Comparison of ENCODE assay signal across 9 cellular contexts in genomic region chr4:139227729-139228404, GRCh38. TPM values are rescaled to one million over a fixed set of nuclear protein-coding genes. Genes with fewer than 3 reads are reported as not detected.
DNase-seq lines count a peak whose midpoint lies in the region; ATAC-seq, FAIRE-seq and TF ChIP-seq lines count a peak whose summit lies in the region.
"Had no signal": no experiment of that assay in that cellular context is flagged by ENCODE, and none has a peak within 500 bp of the region (broad histone marks: within the 10 kb centered on the region; RNA-seq: fewer than 3 reads in every experiment).

No MANE protein-coding gene starts in this region.

- no peaks in the 10 kb centered on the region for H3K79me2 ChIP-seq in keratinocyte (ENCODE audit: control insufficient read depth, insufficient read depth, low read length)

- H3K36me3 ChIP-seq in Panc1 (ENCODE audit: control insufficient read depth, insufficient read depth, low read length) (no peaks in the 10 kb centered on the region), keratinocyte (ENCODE audit: control insufficient read depth in 2 of 2, extremely low read depth in 1 of 2, insufficient read depth in 2 of 2, low read length in 2 of 2) (no peaks in the 10 kb centered on the region)

- FAIRE-seq in keratinocyte (lab: Jason Lieb, UNC) = no peak

- H3K4me2 ChIP-seq in keratinocyte (ENCODE audit: control insufficient read depth, extremely low read depth, insufficient read depth, low read depth, low read length) = no peak overlapping the region

- no peak overlapping the region for H3K4me3 ChIP-seq in Panc1 (ENCODE audit: low read depth in 2 of 2, low read length in 2 of 2)
- H3K4me3 ChIP-seq in keratinocyte (ENCODE audit: control insufficient read depth in 2 of 3, extremely low read depth in 1 of 3, insufficient read depth in 2 of 3, low read depth in 1 of 3, low read length in 3 of 3) = no peak overlapping the region

- TF ChIP-seq CTCF in Panc1 (IDR thresholded peaks at IDR 0.05) (peak; percentile 5; the same call in 1 of the 2 replicates), keratinocyte (optimal IDR thresholded peaks at IDR 0.05 in 1 of 3, IDR thresholded peaks at IDR 0.05 in 1 of 3, conservative IDR thresholded peaks at IDR 0.05 in 1 of 3; ENCODE audit: extremely low read depth in 1 of 3, insufficient read depth in 2 of 3, low read length in 3 of 3) (peak; percentile 30 to 55 (median 54))

- POLR2A ChIA-PET in Panc1 (lab: Charles Lee) = no interaction called here
- POLR2A ChIA-PET in activated CD4-positive, alpha-beta memory T cell treated with anti-CD3 and anti-CD28 coated beads, Interleukin-2, amount 10 ng/mL, durations not matched to agents 7 days and 5 days (lab: Charles Lee) = no interaction called here

- H3K27me3 ChIP-seq in Panc1 (ENCODE audit: control insufficient read depth, insufficient read depth, low read length) = no peaks in the 10 kb centered on the region
- no peaks in the 10 kb centered on the region for H3K27me3 ChIP-seq in keratinocyte (ENCODE audit: control insufficient read depth, extremely low read depth, insufficient read depth, low read length)

- no peaks in the 10 kb centered on the region for H3K9me1 ChIP-seq in keratinocyte (ENCODE audit: control insufficient read depth, extremely low read depth, insufficient read depth, low read length)

- H3K9me3 ChIP-seq in Panc1 (ENCODE audit: control insufficient read depth, insufficient read depth, low read depth, low read length) = no peaks in the 10 kb centered on the region
- H3K9me3 ChIP-seq in keratinocyte (ENCODE audit: control insufficient read depth, low read depth, low read length) = no peaks in the 10 kb centered on the region

- H3K9me3 Mint-ChIP-seq in activated CD4-positive, alpha-beta memory T cell treated with anti-CD3 and anti-CD28 coated beads, Interleukin-2, amount 10 ng/mL, durations not matched to agents 7 days and 5 days = no peaks in the 10 kb centered on the region

- no peaks in the 10 kb centered on the region for H3K27me3 Mint-ChIP-seq in activated CD4-positive, alpha-beta memory T cell treated with anti-CD3 and anti-CD28 coated beads, Interleukin-2, amount 10 ng/mL, durations not matched to agents 7 days and 5 days

- H3K9ac ChIP-seq in keratinocyte (ENCODE audit: control insufficient read depth, extremely low read depth, insufficient read depth, low read length) = no peak overlapping the region

- peak; percentile 55 for ATAC-seq in GM21619 (IDR thresholded peaks at IDR 0.05; ENCODE audit: unreplicated experiment)
- ATAC-seq in Panc1 = no peak; the same call in 1 of the 2 replicates
- ATAC-seq in HG03439 (IDR thresholded peaks at IDR 0.05; ENCODE audit: unreplicated experiment) = no peak

- CTCF ChIA-PET in Panc1 (lab: Charles Lee) = no interaction called here
- CTCF ChIA-PET in activated CD4-positive, alpha-beta memory T cell treated with anti-CD3 and anti-CD28 coated beads, Interleukin-2, amount 10 ng/mL, durations not matched to agents 7 days and 5 days (lab: Charles Lee) = interaction anchor here (0.8 to 3.2 kb wide), 11 partner anchors 9 to 198 kb away, joined by 3 to 21 read pairs (median 4); partner anchors contain the start of genes MGARP and NAA15

- no peak overlapping the region for H3K4me3 Mint-ChIP-seq in activated CD4-positive, alpha-beta memory T cell treated with anti-CD3 and anti-CD28 coated beads, Interleukin-2, amount 10 ng/mL, durations not matched to agents 7 days and 5 days

- H3K4me1 ChIP-seq in Panc1 (ENCODE audit: control insufficient read depth, insufficient read depth, low read length) = no peaks in the 10 kb centered on the region
- H3K4me1 ChIP-seq in keratinocyte (ENCODE audit: control insufficient read depth, extremely low read depth, insufficient read depth, low read length) = peaks cover 12% of the 10 kb centered on the region

- dilution Hi-C loops in keratinocyte (cut with MboI; ENCODE audit: extremely low pct_ligation_motif_present, low sequenced_read_pairs) = no loop called here

- no peak overlapping the region for H3K27ac Mint-ChIP-seq in activated CD4-positive, alpha-beta memory T cell treated with anti-CD3 and anti-CD28 coated beads, Interleukin-2, amount 10 ng/mL, durations not matched to agents 7 days and 5 days

- peaks cover 8% of the 10 kb centered on the region for H3K4me1 Mint-ChIP-seq in activated CD4-positive, alpha-beta memory T cell treated with anti-CD3 and anti-CD28 coated beads, Interleukin-2, amount 10 ng/mL, durations not matched to agents 7 days and 5 days

- H2AFZ ChIP-seq in keratinocyte (ENCODE audit: control insufficient read depth, low read length) = peak overlapping the region; percentile 80

- in situ Hi-C loops in Panc1 (cut with HindIII; ENCODE audit: low pct_unique_long_range_greater_than_20kb, low sequenced_read_pairs) = no loop called here

- H4K20me1 ChIP-seq in keratinocyte (ENCODE audit: control insufficient read depth, extremely low read depth, insufficient read depth, low read length) = no peaks in the 10 kb centered on the region

- BruUV-seq in Panc1 (replicated peaks; lab: Mats Ljungman, UMichigan) = no TSS peak

- intact Hi-C loops in Panc1 (cut with micrococcal nuclease; ENCODE audit: unreplicated experiment) = loop anchor here (10.0 kb wide), 1 partner anchor 47 kb away; no protein-coding TSS in a partner anchor

- H3K27ac ChIP-seq in Panc1 (ENCODE audit: low read length) = no peak overlapping the region
- no peak overlapping the region for H3K27ac ChIP-seq in keratinocyte (ENCODE audit: control insufficient read depth, insufficient read depth, low read length)

- no peaks in the 10 kb centered on the region for H3K36me3 Mint-ChIP-seq in activated CD4-positive, alpha-beta memory T cell treated with anti-CD3 and anti-CD28 coated beads, Interleukin-2, amount 10 ng/mL, durations not matched to agents 7 days and 5 days (ENCODE audit: low read depth)

- DNase-seq in GF-D8 (lab: John Stamatoyannopoulos, UW) (peak; percentile 22), Panc1 (ENCODE audit: low read depth, low spot score) (no peak), keratinocyte (ENCODE audit: low read depth, low spot score) (no peak), HPDE6-E6E7 (ENCODE audit: extremely low spot score) (no peak)
- DNase-seq in stimulated activated CD4-positive, alpha-beta T cell treated with anti-CD3 and anti-CD28 coated beads, Interleukin-2, amount 100 ng/mL, for 48 hours = no peak
- DNase-seq in activated CD4-positive, alpha-beta memory T cell treated with anti-CD3 and anti-CD28 coated beads, Interleukin-2, amount 10 ng/mL, durations not matched to agents 7 days and 5 days = no peak
- DNase-seq: occipital lobe had no signal

RNA-seq across cellular contexts. Expression of gene ELF2, which starts 50.8 kb away (rescaled TPM):
- 21.9 TPM for total RNA-seq in Panc1 (2021; ENCODE audit: unreplicated experiment)
- polyA plus RNA-seq in Panc1 (2012; ENCODE audit: insufficient read length) = 9.6 TPM
- 15.8 to 19.6 TPM (median 16.4 TPM) in 3 replicates for polyA plus RNA-seq in keratinocyte
- 17.8 TPM for polyA plus RNA-seq in keratinocyte (2011; ENCODE audit: low read depth)
- polyA plus RNA-seq in keratinocyte (2011; cell fraction: cytosol; rRNA removed) = 9.2 and 15.3 TPM in 2 replicates
- polyA plus RNA-seq in keratinocyte (2011; cell fraction: nucleus; rRNA removed) = 18.9 and 19.4 TPM in 2 replicates
- polyA plus RNA-seq in keratinocyte (2012; ENCODE audit: low replicate concordance) = 10.7 and 13.7 TPM in 2 replicates
- polyA minus RNA-seq in keratinocyte = 12.1 to 31.0 TPM (median 20.7 TPM) in 3 replicates
- 11.7 TPM for polyA minus RNA-seq in keratinocyte (2011; cell fraction: cytosol; rRNA and poly(A)+ RNA removed)
- 14.8 and 22.0 TPM in 2 replicates for polyA minus RNA-seq in keratinocyte (2011; cell fraction: nucleus; rRNA and poly(A)+ RNA removed)
- 10 to 100 TPM; 35.2 to 39.5 TPM for total RNA-seq in activated CD4-positive, alpha-beta memory T cell treated with anti-CD3 and anti-CD28 coated beads, Interleukin-2, amount 10 ng/mL, durations not matched to agents 7 days and 5 days

RNA-seq across cellular contexts. Expression of gene MGARP, which starts 52.2 kb away (rescaled TPM):
- total RNA-seq in Panc1 (2021; ENCODE audit: unreplicated experiment) = 2.3 TPM
- polyA plus RNA-seq in Panc1 (2012; ENCODE audit: insufficient read length) = 0.67 TPM
- polyA plus RNA-seq in keratinocyte = 0.58 to 0.99 TPM (median 0.94 TPM) in 3 replicates
- polyA plus RNA-seq in keratinocyte (2011; ENCODE audit: low read depth) = 0.42 TPM
- polyA plus RNA-seq in keratinocyte (2011; cell fraction: cytosol; rRNA removed) = 0.62 and 1.0 TPM in 2 replicates
- polyA plus RNA-seq in keratinocyte (2011; cell fraction: nucleus; rRNA removed) = 0.31 and 0.69 TPM in 2 replicates
- 0.56 and 0.76 TPM in 2 replicates for polyA plus RNA-seq in keratinocyte (2012; ENCODE audit: low replicate concordance)
- 0.16 to 0.59 TPM in 2 of 3 replicates, not detected in the other for polyA minus RNA-seq in keratinocyte
- not detected for polyA minus RNA-seq in keratinocyte (2011; cell fraction: cytosol; rRNA and poly(A)+ RNA removed)
- not detected in 2 replicates for polyA minus RNA-seq in keratinocyte (2011; cell fraction: nucleus; rRNA and poly(A)+ RNA removed)
- total RNA-seq in activated CD4-positive, alpha-beta memory T cell treated with anti-CD3 and anti-CD28 coated beads, Interleukin-2, amount 10 ng/mL, durations not matched to agents 7 days and 5 days = not detected
